Comparison of ENCODE assay signal across 8 cellular contexts in genomic region chr1:31063636-31064035, GRCh38. TPM values are rescaled to one million over a fixed set of nuclear protein-coding genes. Genes with fewer than 3 reads are reported as not detected.
DNase-seq lines count a peak whose midpoint lies in the region; ATAC-seq and TF ChIP-seq lines count a peak whose summit lies in the region.

No MANE protein-coding gene starts in this region.

- no peaks in the 10 kb centered on the region for H3K27me3 Mint-ChIP-seq in activated T-cell treated with anti-CD3 and anti-CD28 coated beads, Interleukin-2, amount 50 U/mL, for 24 hours
- H3K27me3 Mint-ChIP-seq in T-helper 2 cell treated with Interferon-gamma antibody and Interleukin-4, amounts not matched to agents 5 μg/mL and 100 μg/mL, for 36 hours (ENCODE audit: low read depth): no peaks in the 10 kb centered on the region

- no peaks in the 10 kb centered on the region for H3K9me3 Mint-ChIP-seq in activated T-cell treated with anti-CD3 and anti-CD28 coated beads, Interleukin-2, amount 50 U/mL, for 24 hours
- no peaks in the 10 kb centered on the region for H3K9me3 Mint-ChIP-seq in T-helper 2 cell treated with Interferon-gamma antibody and Interleukin-4, amounts not matched to agents 5 μg/mL and 100 μg/mL, for 36 hours

- H3K4me1 ChIP-seq in smooth muscle cell (ENCODE audit: low read depth): peaks cover 18% of the 10 kb centered on the region

- no peaks in the 10 kb centered on the region for H3F3A ChIP-seq in smooth muscle cell (ENCODE audit: low read depth)

- no peak for DNase-seq in activated T-cell treated with anti-CD3 and anti-CD28 coated beads, Interleukin-2, amount 50 U/mL, for 24 hours
- DNase-seq in activated T-cell treated with anti-CD3 and anti-CD28 coated beads, Interleukin-2, amount 50 U/mL, for 1 hour: no peak
- DNase-seq in T-helper 2 cell treated with Interferon-gamma antibody and Interleukin-4, amounts not matched to agents 5 μg/mL and 100 μg/mL, for 36 hours (ENCODE audit: low spot score): no peak
- DNase-seq in glomerular visceral epithelial cell (ENCODE audit: extremely low spot score) (peak; percentile 15), smooth muscle cell (lab: John Stamatoyannopoulos, UW; ENCODE audit: unreplicated experiment) (no peak), NCI-H128 (lab: John Stamatoyannopoulos, UW; ENCODE audit: unreplicated experiment) (no peak)

- peaks cover 44% of the 10 kb centered on the region for H3K4me1 Mint-ChIP-seq in activated T-cell treated with anti-CD3 and anti-CD28 coated beads, Interleukin-2, amount 50 U/mL, for 24 hours (ENCODE audit: low read depth)
- peaks cover 27% of the 10 kb centered on the region for H3K4me1 Mint-ChIP-seq in T-helper 2 cell treated with Interferon-gamma antibody and Interleukin-4, amounts not matched to agents 5 μg/mL and 100 μg/mL, for 36 hours (ENCODE audit: low read depth)

- peak overlapping the region; percentile 92 for H3K27ac ChIP-seq in smooth muscle cell (ENCODE audit: low read depth)

- H3K4me3 Mint-ChIP-seq in activated T-cell treated with anti-CD3 and anti-CD28 coated beads, Interleukin-2, amount 50 U/mL, for 24 hours: peak overlapping the region; percentile 98
- H3K4me3 Mint-ChIP-seq in T-helper 2 cell treated with Interferon-gamma antibody and Interleukin-4, amounts not matched to agents 5 μg/mL and 100 μg/mL, for 36 hours: peak overlapping the region; percentile 96

- no peaks in the 10 kb centered on the region for H3K27me3 ChIP-seq in smooth muscle cell (ENCODE audit: low read depth)

- peak overlapping the region; percentile 75 for H3K4me3 ChIP-seq in smooth muscle cell

- peaks cover 57% of the 10 kb centered on the region for H3K36me3 Mint-ChIP-seq in activated T-cell treated with anti-CD3 and anti-CD28 coated beads, Interleukin-2, amount 50 U/mL, for 24 hours (ENCODE audit: low read depth)
- H3K36me3 Mint-ChIP-seq in T-helper 2 cell treated with Interferon-gamma antibody and Interleukin-4, amounts not matched to agents 5 μg/mL and 100 μg/mL, for 36 hours (ENCODE audit: low read depth): peaks cover 29% of the 10 kb centered on the region

- H3K9me3 ChIP-seq in smooth muscle cell (replicated peaks; ENCODE audit: low read depth): no peaks in the 10 kb centered on the region

- H3K4me2 ChIP-seq in smooth muscle cell: peak overlapping the region; percentile 90

- H2AFZ ChIP-seq in smooth muscle cell (ENCODE audit: low read depth): no peak overlapping the region

- peaks cover 58% of the 10 kb centered on the region for H4K20me1 ChIP-seq in smooth muscle cell (ENCODE audit: low read depth)

- 6% methylated on average over 4 of the region's 4 CpGs for WGBS in smooth muscle cell (ENCODE audit: low lambda C conversion rate)

- H3K27ac Mint-ChIP-seq in activated T-cell treated with anti-CD3 and anti-CD28 coated beads, Interleukin-2, amount 50 U/mL, for 24 hours: peak overlapping the region; percentile 99
- H3K27ac Mint-ChIP-seq in T-helper 2 cell treated with Interferon-gamma antibody and Interleukin-4, amounts not matched to agents 5 μg/mL and 100 μg/mL, for 36 hours: peak overlapping the region; percentile 98

- peak overlapping the region; percentile 96 for H3K9ac ChIP-seq in smooth muscle cell (ENCODE audit: low read depth)

- ATAC-seq in HG02973 (IDR thresholded peaks at IDR 0.05; ENCODE audit: unreplicated experiment) (no peak), HG03039 (IDR thresholded peaks at IDR 0.05; ENCODE audit: unreplicated experiment) (no peak)

- TF ChIP-seq CTCF in smooth muscle cell (IDR thresholded peaks at IDR 0.05; ENCODE audit: borderline replicate concordance, insufficient read depth, poor library complexity, severe bottlenecking): no peak

- no peaks in the 10 kb centered on the region for H3K36me3 ChIP-seq in smooth muscle cell (ENCODE audit: low read depth)

- H3K79me2 ChIP-seq in smooth muscle cell (ENCODE audit: low read depth): peaks cover 67% of the 10 kb centered on the region

RNA-seq across cellular contexts. Expression of gene PUM1, which starts 1.9 kb away (rescaled TPM):
- total RNA-seq in smooth muscle cell: 78.2 and 79.6 TPM in 2 replicates
- polyA plus RNA-seq in smooth muscle cell: 49.0 and 54.0 TPM in 2 replicates
